Comparison of ENCODE assay signal across 16 cellular contexts in the genomic region with DNA sequence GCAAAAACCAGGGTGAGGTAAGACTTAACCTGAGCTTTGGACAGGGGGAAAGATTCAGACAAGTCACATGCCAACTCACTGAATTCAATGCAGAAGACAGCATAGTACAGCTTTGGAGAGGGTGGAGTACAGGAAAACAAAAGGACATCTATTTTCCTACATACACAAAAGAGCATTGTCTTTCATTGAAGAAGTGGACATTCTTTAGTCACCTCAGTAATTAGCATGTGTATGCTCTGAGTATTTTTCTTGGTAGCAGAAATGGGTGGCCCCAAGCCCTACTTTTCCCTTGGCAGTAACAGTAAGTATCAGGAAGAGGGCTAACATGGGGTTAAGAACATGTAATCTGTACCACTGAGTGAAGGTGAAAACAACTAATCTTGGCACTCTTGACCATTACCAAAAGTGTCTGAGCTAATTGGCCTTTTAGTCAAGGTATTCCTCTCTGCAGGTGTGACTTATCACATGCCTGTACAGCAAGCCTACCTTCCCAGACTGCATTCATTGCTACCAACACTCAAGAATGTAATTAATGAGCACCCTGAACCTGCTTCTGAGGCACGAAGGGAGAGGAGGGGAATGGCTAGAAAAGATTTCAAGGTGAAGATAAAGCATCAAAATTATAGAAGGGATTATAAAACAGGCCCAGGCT. TPM values are rescaled to one million over a fixed set of nuclear protein-coding genes. Genes with fewer than 3 reads are reported as not detected.
DNase-seq lines count a peak whose midpoint lies in the region; ATAC-seq and TF ChIP-seq lines count a peak whose summit lies in the region.
"Had no signal": no experiment of that assay in that cellular context is flagged by ENCODE, and none has a peak within 500 bp of the region (broad histone marks: within the 10 kb centered on the region; RNA-seq: fewer than 3 reads in every experiment).

No MANE protein-coding gene starts in this region.

- H3K79me2 ChIP-seq in GM23338 (replicated peaks; ENCODE audit: insufficient read depth) = no peaks in the 10 kb centered on the region

- H3K4me3 Mint-ChIP-seq in GM23338 = no peak overlapping the region
- H3K4me3 Mint-ChIP-seq in neural crest cell = no peak overlapping the region

- H3K27ac Mint-ChIP-seq in GM23338 = peak overlapping the region; percentile 6; the same call in 1 of the 2 replicates
- H3K27ac Mint-ChIP-seq in neural crest cell (ENCODE audit: unreplicated experiment) = peak overlapping the region; percentile 31

- no peak overlapping the region for H3K27ac ChIP-seq in GM23338 (ENCODE audit: low read depth)
- H3K27ac ChIP-seq in Panc1 (ENCODE audit: low read length) = no peak overlapping the region
- H3K27ac ChIP-seq in esophagus squamous epithelium = peak overlapping the region in 3 of 4 donors; percentile 25 to 40 (median 31)
- H3K27ac ChIP-seq in WERI-Rb-1 = no peak overlapping the region
- no peak overlapping the region for H3K27ac ChIP-seq in esophagus muscularis mucosa (replicated peaks in 1 of 4)
- H3K27ac ChIP-seq: thyroid gland had no signal

- H3K27me3 Mint-ChIP-seq in GM23338 (ENCODE audit: insufficient read depth, low read depth, poor library complexity) = peaks cover 3% of the 10 kb centered on the region
- H3K27me3 Mint-ChIP-seq in neural crest cell (ENCODE audit: low read depth) = no peaks in the 10 kb centered on the region

- H3K4me1 Mint-ChIP-seq in GM23338 (peaks cover 21% of the 10 kb centered on the region), neural crest cell (peaks cover 6% of the 10 kb centered on the region)

- H3K9me3 ChIP-seq in Panc1 (ENCODE audit: control insufficient read depth, insufficient read depth, low read depth, low read length) (no peaks in the 10 kb centered on the region), esophagus squamous epithelium (no peaks in the 10 kb centered on the region), WERI-Rb-1 (ENCODE audit: severe bottlenecking) (peaks cover 8% of the 10 kb centered on the region), esophagus muscularis mucosa (peaks cover 0 to 3% (median under 1%) of the 10 kb centered on the region in 4 donors)
- H3K9me3 ChIP-seq: thyroid gland had no signal

- TF ChIP-seq EP300 in esophagus muscularis mucosa (IDR thresholded peaks at IDR 0.05) = no peak

- in situ Hi-C loops in Panc1 (cut with HindIII; ENCODE audit: low pct_unique_long_range_greater_than_20kb, low sequenced_read_pairs) = no loop called here

- no TSS peak for BruUV-seq in Panc1 (replicated peaks; lab: Mats Ljungman, UMichigan)

- no peak for TF ChIP-seq POLR2A in esophagus squamous epithelium (IDR thresholded peaks at IDR 0.05)
- TF ChIP-seq POLR2A in esophagus muscularis mucosa (IDR thresholded peaks at IDR 0.05; ENCODE audit: low read depth) = no peak

- peak; percentile 36 for ATAC-seq in GM23338
- peak; percentile 29; the same call in 1 of the 2 replicates for ATAC-seq in Panc1
- no peak for ATAC-seq in GM18498 (IDR thresholded peaks at IDR 0.05; ENCODE audit: unreplicated experiment)

- TF ChIP-seq CTCF in GM23338 (conservative IDR thresholded peaks at IDR 0.05; ENCODE audit: low read depth in 2 of 2) (no peak), Panc1 (IDR thresholded peaks at IDR 0.05) (no peak), esophagus squamous epithelium (IDR thresholded peaks at IDR 0.05) (no peak), neural crest cell (conservative IDR thresholded peaks at IDR 0.05) (no peak), WERI-Rb-1 (IDR thresholded peaks at IDR 0.05; ENCODE audit: low read depth, low read length) (no peak), esophagus muscularis mucosa (IDR thresholded peaks at IDR 0.05) (no peak)

- H3K4me2 ChIP-seq in GM23338 = 0 out of 2 replicates have a peak overlapping the region, but pooled peaks have one; percentile 20

- DNase-seq in GM23338 (ENCODE audit: low spot score) (no peak), Panc1 (ENCODE audit: low read depth, low spot score) (no peak), esophagus squamous epithelium (lab: John Stamatoyannopoulos, UW) (no peak), neural crest cell (ENCODE audit: low read depth, low spot score) (no peak), NCI-H1436 (lab: John Stamatoyannopoulos, UW) (no peak), WERI-Rb-1 (no peak), esophagus muscularis mucosa (ENCODE audit: extremely low spot score) (no peak)
- DNase-seq: Karpas-422; kidney glomerular epithelial cell; NCI-H1092 treated with DMSO at 0.1 percent for 48 hours; NCI-H2107; NCI-H524 treated with DMSO at 0.1 percent for 48 hours; SHP77; stimulated activated CD4-positive, alpha-beta T cell treated with anti-CD3 and anti-CD28 coated beads, Interleukin-15, amount 100 ng/mL, for 24 hours; thyroid gland had no signal

- H4K20me1 ChIP-seq in GM23338 (replicated peaks; ENCODE audit: insufficient read depth) = no peaks in the 10 kb centered on the region

- no peaks in the 10 kb centered on the region for H3K36me3 ChIP-seq in GM23338 (ENCODE audit: insufficient read depth)
- H3K36me3 ChIP-seq in Panc1 (ENCODE audit: control insufficient read depth, insufficient read depth, low read length) = no peaks in the 10 kb centered on the region
- H3K36me3 ChIP-seq in esophagus squamous epithelium = no peaks in the 10 kb centered on the region
- H3K36me3 ChIP-seq in WERI-Rb-1 = no peaks in the 10 kb centered on the region
- no peaks in the 10 kb centered on the region for H3K36me3 ChIP-seq in esophagus muscularis mucosa
- H3K36me3 ChIP-seq: thyroid gland had no signal

- no peaks in the 10 kb centered on the region for H3F3A ChIP-seq in GM23338 (replicated peaks; ENCODE audit: low read depth)

- POLR2A ChIA-PET in Panc1 (lab: Charles Lee) = interaction anchor here (0.6 kb wide), 1 partner anchor 33 kb away, joined by 3 read pairs; no protein-coding TSS in a partner anchor

- peak overlapping the region; percentile 29; the same call in 1 of the 2 replicates for H2AFZ ChIP-seq in GM23338

- peaks cover 11% of the 10 kb centered on the region for H3K4me1 ChIP-seq in GM23338 (ENCODE audit: insufficient read depth)
- peaks cover 11% of the 10 kb centered on the region for H3K4me1 ChIP-seq in Panc1 (ENCODE audit: control insufficient read depth, insufficient read depth, low read length)
- H3K4me1 ChIP-seq in esophagus squamous epithelium = peaks cover 0 to 18% (median 6%) of the 10 kb centered on the region in 3 donors
- H3K4me1 ChIP-seq in esophagus muscularis mucosa = peaks cover 0 to 8% (median 4%) of the 10 kb centered on the region in 4 donors
- H3K4me1 ChIP-seq: thyroid gland had no signal

- no peaks in the 10 kb centered on the region for H3K27me3 ChIP-seq in GM23338 (ENCODE audit: insufficient read depth)
- no peaks in the 10 kb centered on the region for H3K27me3 ChIP-seq in Panc1 (ENCODE audit: control insufficient read depth, insufficient read depth, low read length)
- H3K27me3 ChIP-seq in esophagus squamous epithelium = no peaks in the 10 kb centered on the region
- no peaks in the 10 kb centered on the region for H3K27me3 ChIP-seq in WERI-Rb-1 (ENCODE audit: insufficient read depth, low read depth, severe bottlenecking)
- no peaks in the 10 kb centered on the region for H3K27me3 ChIP-seq in esophagus muscularis mucosa
- H3K27me3 ChIP-seq: thyroid gland had no signal

- H3K4me3 ChIP-seq in GM23338 = no peak overlapping the region
- H3K4me3 ChIP-seq in Panc1 (ENCODE audit: low read depth in 2 of 2, low read length in 2 of 2) = no peak overlapping the region
- no peak overlapping the region for H3K4me3 ChIP-seq in esophagus squamous epithelium
- H3K4me3 ChIP-seq in WERI-Rb-1 (ENCODE audit: low read depth, low read length) = no peak overlapping the region
- H3K4me3 ChIP-seq in esophagus muscularis mucosa = no peak overlapping the region
- H3K4me3 ChIP-seq: thyroid gland had no signal

- H3K36me3 Mint-ChIP-seq in GM23338 (ENCODE audit: low read depth) (no peaks in the 10 kb centered on the region; the same call in 1 of the 3 replicates), neural crest cell (ENCODE audit: low read depth) (no peaks in the 10 kb centered on the region)

- peaks cover 10% of the 10 kb centered on the region; the same call in 1 of the 2 replicates for H3K9me2 ChIP-seq in GM23338 (ENCODE audit: insufficient read depth)

- CTCF ChIA-PET in Panc1 (lab: Charles Lee) = no interaction called here

- H3K9me3 Mint-ChIP-seq in GM23338 = peaks cover 3% of the 10 kb centered on the region; the same call in 1 of the 3 replicates
- no peaks in the 10 kb centered on the region for H3K9me3 Mint-ChIP-seq in neural crest cell

- 40 to 50% methylated on average over 1 of the region's 1 CpG for WGBS in esophagus squamous epithelium, 2 donors
- WGBS in esophagus muscularis mucosa = 63% methylated on average over 1 of the region's 1 CpG

- intact Hi-C loops in Panc1 (cut with micrococcal nuclease; ENCODE audit: unreplicated experiment) (no loop called here), esophagus squamous epithelium (cut with DNase I) (no loop called here), esophagus muscularis mucosa (cut with DNase I) (no loop called here)

TF ChIP-seq in GM23338, 12 proteins besides CTCF, POLR2A, EP300 and RAD21 (continues in another document):
- TF ChIP-seq EZH2 (IDR thresholded peaks at IDR 0.05; ENCODE audit: low read depth, unreplicated experiment) (no peak), ZNF114 (CRISPR knock-in tag; IDR thresholded peaks at IDR 0.05) (no peak), POLR2AphosphoS5 (IDR thresholded peaks at IDR 0.05; ENCODE audit: low read depth) (no peak)

RNA-seq across cellular contexts. Expression of a gene that starts 33.9 kb away (rescaled TPM):
- 5.6 and 7.2 TPM in 2 replicates for total RNA-seq in GM23338 (2014; rRNA removed; shearing (Covaris generic))
- polyA plus RNA-seq in GM23338 (2016; fragmentation: Nextera tagmentation; extraction: Ambion mirVana) = 3.0 and 3.4 TPM in 2 replicates
- 132 TPM for total RNA-seq in Panc1 (2021; ENCODE audit: unreplicated experiment)
- polyA plus RNA-seq in Panc1 (2012; ENCODE audit: insufficient read length) = 47.9 TPM
- total RNA-seq in esophagus squamous epithelium = 10 to 100 TPM in 1 of 4 donors, 1 to 10 TPM in 3; 8.8 to 16.0 (median 9.2) TPM
- 6.8 and 7.3 TPM in 2 replicates for total RNA-seq in neural crest cell
- 10 to 100 TPM in 2 of 4 donors, 1 to 10 TPM in 2; 7.1 to 10.4 (median 8.8) TPM for total RNA-seq in esophagus muscularis mucosa

Comparison
In these comparisons a context has a peak if more than half of its experiments do, and no peak if none do; other contexts are left out.
1. H3K27ac ChIP-seq: peak in esophagus squamous epithelium (3 of 4); none in GM23338 (single experiment), Panc1 (single experiment), WERI-Rb-1 (single experiment) and esophagus muscularis mucosa (0 of 4).